In genomic region chr17:57876866-57877237, GRCh38 we compare ENCODE assay signal across 14 cellular contexts. TPM values are rescaled to one million over a fixed set of nuclear protein-coding genes. Genes with fewer than 3 reads are reported as not detected.
DNase-seq lines count a peak whose midpoint lies in the region; ATAC-seq and TF ChIP-seq lines count a peak whose summit lies in the region.
"Had no signal": no experiment of that assay in that cellular context is flagged by ENCODE, and none has a peak within 500 bp of the region (broad histone marks: within the 10 kb centered on the region; RNA-seq: fewer than 3 reads in every experiment).

No MANE protein-coding gene starts in this region.

- H3K9me3 ChIP-seq in IMR-90 (ENCODE audit: control insufficient read depth, insufficient read depth, low read length) (no peaks in the 10 kb centered on the region), stomach smooth muscle (ENCODE audit: control insufficient read depth in 2 of 2, low read length in 2 of 2) (no peaks in the 10 kb centered on the region)

- H3K4me2 ChIP-seq in IMR-90 (ENCODE audit: low read depth, low read length): no peak overlapping the region

- H3K36me3 ChIP-seq in IMR-90 (ENCODE audit: control insufficient read depth, insufficient read depth, low read length): peaks cover 29% of the 10 kb centered on the region
- H3K36me3 ChIP-seq in stomach smooth muscle (ENCODE audit: control insufficient read depth in 2 of 2, insufficient read depth in 2 of 2, low read length in 2 of 2): peaks cover 19 to 28% of the 10 kb centered on the region in 2 donors
- H3K36me3 ChIP-seq in H7 (replicated peaks; ENCODE audit: control insufficient read depth, insufficient read depth, low read length): no peaks in the 10 kb centered on the region

- H3K27ac ChIP-seq in IMR-90 (ENCODE audit: insufficient read depth, low read length) (peak overlapping the region; percentile 74; the same call in 1 of the 2 replicates), angular gyrus (ENCODE audit: low read depth, low read length) (peak overlapping the region; percentile 82), stomach smooth muscle (ENCODE audit: low read length) (peak overlapping the region; percentile 96)
- H3K27ac ChIP-seq: brain microvascular endothelial cell had no signal

- peaks cover 20 to 70% of the 10 kb centered on the region in 2 experiments for H3K79me1 ChIP-seq in IMR-90 (ENCODE audit: low read depth in 1 of 2, low read length in 2 of 2)

- no peaks in the 10 kb centered on the region; the same call in 1 of the 2 replicates for H4K20me1 ChIP-seq in IMR-90 (ENCODE audit: insufficient read depth, low read length)

- peak overlapping the region; percentile 75 to 87 for H4K8ac ChIP-seq in IMR-90 (ENCODE audit: low read depth in 2 of 2, low read length in 2 of 2)

- no CpG with 5 or more reads among the region's 2 CpGs for WGBS in IMR-90 (ENCODE audit: extremely low coverage in 2 of 2, insufficient read length in 1 of 2), 2 experiments

- intact Hi-C loops in IMR-90 (cut with micrococcal nuclease): no loop called here

- H3K27me3 ChIP-seq in IMR-90 (ENCODE audit: control insufficient read depth, insufficient read depth, low read length) (no peaks in the 10 kb centered on the region), stomach smooth muscle (ENCODE audit: control insufficient read depth in 1 of 2, insufficient read depth in 2 of 2, low read length in 2 of 2) (no peaks in the 10 kb centered on the region), H7 (ENCODE audit: control insufficient read depth, insufficient read depth, low read length) (peaks cover 2% of the 10 kb centered on the region; the same call in 1 of the 2 replicates)
- H3K27me3 ChIP-seq: brain microvascular endothelial cell had no signal

- peak overlapping the region; percentile 96 for H4K91ac ChIP-seq in IMR-90 (ENCODE audit: insufficient read depth, low read depth, low read length)

- H3K9ac ChIP-seq in IMR-90 (ENCODE audit: low read depth, low read length) (no peak overlapping the region), stomach smooth muscle (ENCODE audit: low read length in 2 of 2) (peak overlapping the region in 1 of 2 donors; percentile 67)

- no peak overlapping the region for H3K4me3 ChIP-seq in IMR-90 (ENCODE audit: insufficient read depth, low read depth, low read length)
- no peak overlapping the region for H3K4me3 ChIP-seq in stomach smooth muscle (ENCODE audit: low read length in 2 of 2)
- no peak overlapping the region for H3K4me3 ChIP-seq in H7 (ENCODE audit: insufficient read depth, low read depth, low read length)

- peak overlapping the region; percentile 55; the same call in 1 of the 2 replicates for H3K18ac ChIP-seq in IMR-90 (ENCODE audit: low read depth, low read length)

- peak overlapping the region; percentile 94 for H3K14ac ChIP-seq in IMR-90 (replicated peaks; ENCODE audit: low read depth, low read length)

- H2AK9ac ChIP-seq in IMR-90 (replicated peaks; ENCODE audit: low read depth, low read length, poor library complexity): peak overlapping the region; percentile 73

- H2AFZ ChIP-seq in IMR-90 (replicated peaks; ENCODE audit: low read length, poor library complexity): no peak overlapping the region

- peak overlapping the region; percentile 47 for H4K5ac ChIP-seq in IMR-90 (ENCODE audit: low read depth, low read length)

- peak overlapping the region; percentile 96 for H3K4ac ChIP-seq in IMR-90 (ENCODE audit: low read depth, low read length)

- BruUV-seq in IMR-90 (replicated peaks; lab: Mats Ljungman, UMichigan): no TSS peak

- TF ChIP-seq POLR2A in IMR-90 (IDR thresholded peaks at IDR 0.05; ENCODE audit: low read depth, low read length): no peak

- no peak for TF ChIP-seq CTCF in IMR-90 (conservative IDR thresholded peaks at IDR 0.05; ENCODE audit: low read depth, low read length)

- peak overlapping the region; percentile 97 for H2BK15ac ChIP-seq in IMR-90 (ENCODE audit: low read depth, low read length)

- DNase-seq in IMR-90: no peak
- DNase-seq in islet precursor cell: peak; percentile 91
- no peak for DNase-seq in H7
- no peak for DNase-seq in NCI-H524 (lab: John Stamatoyannopoulos, UW)
- DNase-seq in HT-29 (ENCODE audit: low spot score): no peak
- DNase-seq: activated CD4-positive, alpha-beta T cell treated with anti-CD3 and anti-CD28 coated beads, Interleukin-2, amount 50 U/mL, for 48 hours; activated effector memory CD4-positive, alpha-beta T cell treated with Interleukin-2 at 50 U/mL for 16 hours; brain microvascular endothelial cell; CD4-positive, CD25-positive, alpha-beta regulatory T cell; erythroblast; NCI-H226; stimulated activated naive CD4-positive, alpha-beta T cell treated with Interleukin-2 at 50 U/mL for 16 hours had no signal

- in situ Hi-C loops in IMR-90 (cut with MboI; ENCODE audit: low sequenced_read_pairs): no loop called here

- peak overlapping the region; percentile 84 for H3K23ac ChIP-seq in IMR-90 (ENCODE audit: low read depth, low read length)

- H3K4me1 ChIP-seq in IMR-90 (ENCODE audit: control insufficient read depth, insufficient read depth, low read length) (peaks cover 61% of the 10 kb centered on the region), stomach smooth muscle (ENCODE audit: control insufficient read depth, insufficient read depth, low read length) (peaks cover 89% of the 10 kb centered on the region)

- peak overlapping the region; percentile 93 for H2BK20ac ChIP-seq in IMR-90 (ENCODE audit: low read depth, low read length)

- H2BK5ac ChIP-seq in IMR-90 (ENCODE audit: low read depth, low read length, poor library complexity, severe bottlenecking): peak overlapping the region; percentile 77

- dilution Hi-C loops in IMR-90 (cut with HindIII; ENCODE audit: low sequenced_read_pairs, unreplicated experiment): no loop called here

- POLR2A ChIA-PET in IMR-90 (lab: Charles Lee; ENCODE audit: unreplicated experiment): interaction anchor here (1.2 kb wide), 1 partner anchor 74 kb away, joined by 4 read pairs; no protein-coding TSS in a partner anchor

- H3K56ac ChIP-seq in IMR-90 (ENCODE audit: extremely low read depth, insufficient read depth, low read length): 0 out of 2 replicates have a peak overlapping the region, but pooled peaks have one; percentile 16

- CTCF ChIA-PET in IMR-90 (lab: Yijun Ruan, JAX): no interaction called here

- no peak for ATAC-seq in IMR-90 (ENCODE audit: low read depth)

- peak overlapping the region; percentile 97 for H2BK120ac ChIP-seq in IMR-90 (ENCODE audit: low read depth, low read length)

- peaks cover 47% of the 10 kb centered on the region for H3K9me1 ChIP-seq in IMR-90 (ENCODE audit: insufficient read depth, low read length)

- no peak for TF ChIP-seq RAD21 in IMR-90 (IDR thresholded peaks at IDR 0.05; ENCODE audit: low read length)

- peak overlapping the region; percentile 100 for H2AK5ac ChIP-seq in IMR-90 (ENCODE audit: low read depth, low read length)

TF ChIP-seq in IMR-90, 13 proteins besides CTCF, POLR2A, EP300 and RAD21:
- TF ChIP-seq USF2 (IDR thresholded peaks at IDR 0.05; ENCODE audit: low read depth, low read length): no peak
- no peak for TF ChIP-seq MAFK (IDR thresholded peaks at IDR 0.05; ENCODE audit: low read depth, low read length)
- no peak for TF ChIP-seq RCOR1 (IDR thresholded peaks at IDR 0.05; ENCODE audit: insufficient replicate concordance, low read length)
- no peak for TF ChIP-seq RFX5 (IDR thresholded peaks at IDR 0.05; ENCODE audit: low read depth, low read length)
- no peak for TF ChIP-seq CEBPB (IDR thresholded peaks at IDR 0.05; ENCODE audit: low read depth, low read length)
- no peak for TF ChIP-seq CHD1 (IDR thresholded peaks at IDR 0.05; ENCODE audit: low read depth, low read length)
- TF ChIP-seq BHLHE40 (IDR thresholded peaks at IDR 0.05; ENCODE audit: low read depth, low read length): no peak
- no peak for TF ChIP-seq SMC3 (IDR thresholded peaks at IDR 0.05; ENCODE audit: low read depth, low read length)
TF ChIP-seq in IMR-90: peak in this region for 0.

RNA-seq across cellular contexts. Expression of gene MRPS23, which starts 27.0 kb away (rescaled TPM):
- total RNA-seq in IMR-90 (2012; rRNA removed): 37.3 and 41.7 TPM in 2 replicates
- 22.1 and 23.5 TPM in 2 replicates for polyA plus RNA-seq in IMR-90 (2012; rRNA removed)
- polyA plus RNA-seq in IMR-90 (2012; cell fraction: cytosol; rRNA removed): 22.4 and 35.2 TPM in 2 replicates
- 9.9 and 18.3 TPM in 2 replicates for polyA plus RNA-seq in IMR-90 (2012; cell fraction: nucleus; rRNA removed; ENCODE audit: low replicate concordance)
- 56.1 and 65.9 TPM in 2 replicates for total RNA-seq in H7 (2014; rRNA removed; shearing (Covaris generic))
- 39.9 and 52.7 TPM in 2 replicates for total RNA-seq in HT-29 (2014; rRNA removed; shearing (Covaris generic))
